In the genomic region with DNA sequence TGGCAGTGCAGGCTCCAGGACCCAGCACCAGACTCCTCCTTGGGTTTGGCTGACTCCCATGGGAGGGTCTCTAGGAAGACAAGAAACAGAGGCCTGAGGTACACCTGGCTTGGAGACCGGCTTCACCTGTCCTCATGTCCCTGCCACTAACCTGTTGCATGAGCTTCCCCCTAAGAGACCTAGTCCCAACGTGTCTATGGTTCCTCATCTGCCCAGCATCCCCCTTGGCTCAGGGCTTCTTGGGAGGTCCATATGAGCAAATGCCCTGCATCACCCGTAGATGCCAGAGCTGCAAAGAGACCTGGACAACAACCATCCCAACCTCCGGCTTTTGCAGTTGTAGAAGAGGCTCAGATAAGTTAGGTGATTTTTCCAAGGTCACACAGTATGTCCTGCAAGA, we compare ENCODE assay signal across 17 cellular contexts.
DNase-seq lines count a peak whose midpoint lies in the region; ATAC-seq, FAIRE-seq and TF ChIP-seq lines count a peak whose summit lies in the region.
"Had no signal": no experiment of that assay in that cellular context is flagged by ENCODE, and none has a peak within 500 bp of the region (broad histone marks: within the 10 kb centered on the region; RNA-seq: fewer than 3 reads in every experiment).

No MANE protein-coding gene starts in this region.

- ATAC-seq in HG02885 (IDR thresholded peaks at IDR 0.05; ENCODE audit: poor library complexity, unreplicated experiment): no peak
- ATAC-seq: GM12878, HepG2 had no signal

- H3K27ac Mint-ChIP-seq in H9: no peak overlapping the region
- H3K27ac Mint-ChIP-seq: CD14-positive monocyte; CD4-positive, alpha-beta memory T cell; IgD-negative memory B cell had no signal

- H2BK12ac ChIP-seq in H9 (ENCODE audit: insufficient read length, low read depth, low read length) (no peak overlapping the region), H1 (ENCODE audit: low read depth, low read length) (no peak overlapping the region)

- H3K18ac ChIP-seq in H9 (ENCODE audit: insufficient read length, low read depth, low read length): no peak overlapping the region
- H3K18ac ChIP-seq in H1 (ENCODE audit: extremely low read depth, low read length): no peak overlapping the region

- H4K5ac ChIP-seq in H9 (ENCODE audit: insufficient read length, low read depth, low read length) (no peak overlapping the region), H1 (ENCODE audit: insufficient read length, low read depth, low read length) (no peak overlapping the region)

- H3K4me1 ChIP-seq in H9 (ENCODE audit: insufficient read depth, low read length): no peaks in the 10 kb centered on the region; the same call in 1 of the 2 replicates
- peaks cover 2 to 7% (median 4%) of the 10 kb centered on the region in 4 experiments; a peak in 4 of 7 replicates for H3K4me1 ChIP-seq in H1 (replicated peaks in 1 of 4; ENCODE audit: control insufficient read depth in 3 of 4, insufficient read depth in 4 of 4, low read length in 3 of 4)
- H3K4me1 ChIP-seq: BLaER1, HAP-1 had no signal

- H4K20me1 ChIP-seq in H9 (ENCODE audit: control insufficient read depth, insufficient read depth, insufficient read length) (no peaks in the 10 kb centered on the region), H1 (replicated peaks in 1 of 2; ENCODE audit: control insufficient read depth in 1 of 2, insufficient read depth in 2 of 2, low read length in 2 of 2) (no peaks in the 10 kb centered on the region)
- H4K20me1 ChIP-seq: BLaER1 had no signal

- H3K4me3 ChIP-seq in H1 (ENCODE audit: extremely low read depth in 1 of 4, insufficient read depth in 2 of 4, low read depth in 3 of 4, low read length in 4 of 4): no peak overlapping the region
- H3K4me3 ChIP-seq: BLaER1, GM12878, HAP-1 had no signal

- H2AK5ac ChIP-seq in H9 (ENCODE audit: insufficient read length, low read length) (no peak overlapping the region), H1 (ENCODE audit: low read depth, low read length) (no peak overlapping the region)

- no peaks in the 10 kb centered on the region for H3K36me3 ChIP-seq in H1 (ENCODE audit: control insufficient read depth in 2 of 4, insufficient read depth in 4 of 4, low read length in 3 of 4)
- H3K36me3 ChIP-seq: BLaER1, HAP-1 had no signal

- H2AFZ ChIP-seq in H9 (ENCODE audit: low read length) (no peak overlapping the region), H1 (ENCODE audit: low read length) (no peak overlapping the region)

- TF ChIP-seq CTCF in H9 (conservative IDR thresholded peaks at IDR 0.05): no peak
- no peak for TF ChIP-seq CTCF in H1 (IDR thresholded peaks at IDR 0.05; ENCODE audit: control extremely low read depth in 1 of 3, insufficient read depth in 1 of 3, low read depth in 1 of 3, low read length in 3 of 3)

- H3K27ac ChIP-seq in H9 (ENCODE audit: insufficient read length, low read depth, low read length) (no peak overlapping the region), H1 (ENCODE audit: low read depth, low read length) (no peak overlapping the region)
- H3K27ac ChIP-seq: BLaER1 had no signal

- H2BK5ac ChIP-seq in H9 (ENCODE audit: insufficient read length, low read length) (no peak overlapping the region), H1 (ENCODE audit: low read depth, low read length) (no peak overlapping the region)

- H3K27me3 Mint-ChIP-seq in H9 (ENCODE audit: low read depth): peaks cover 13% of the 10 kb centered on the region

- H2BK20ac ChIP-seq in H9 (ENCODE audit: low read depth, low read length, poor library complexity, severe bottlenecking): no peak overlapping the region
- peak overlapping the region; percentile 40; the same call in 1 of the 2 replicates for H2BK20ac ChIP-seq in H1 (ENCODE audit: low read length)

- peak; percentile 29 for DNase-seq in activated CD8-positive, alpha-beta memory T cell treated with anti-CD3 and anti-CD28 coated beads, Interleukin-2, amount 50 U/mL, for 48 hours
- DNase-seq in activated CD8-positive, alpha-beta memory T cell treated with anti-CD3 and anti-CD28 coated beads, Interleukin-2, amount 50 U/mL, for 4 hours: no peak
- DNase-seq in H9: peak; percentile 17
- DNase-seq in H1 (ENCODE audit: low read depth in 1 of 2, low spot score in 2 of 2): no peak
- DNase-seq in NOMO-1 (lab: John Stamatoyannopoulos, UW; ENCODE audit: unreplicated experiment in 2 of 2): no peak
- no peak for DNase-seq in activated effector memory CD4-positive, alpha-beta T cell treated with Interleukin-2 at 50 U/mL for 16 hours
- DNase-seq: 8988T; CD4-positive, alpha-beta memory T cell; DMS79 treated with DMSO at 0.1 percent for 48 hours; GOT3 had no signal

- no peaks in the 10 kb centered on the region for H3K9me3 ChIP-seq in H9 (ENCODE audit: control insufficient read depth, low read depth, low read length)
- H3K9me3 ChIP-seq in H1 (ENCODE audit: insufficient read depth in 2 of 2, low read depth in 1 of 2, low read length in 1 of 2): no peaks in the 10 kb centered on the region
- H3K9me3 ChIP-seq: BLaER1, HAP-1 had no signal

- H3K36me3 Mint-ChIP-seq in H9 (ENCODE audit: insufficient read depth in 1 of 3, low read depth in 3 of 3): no peaks in the 10 kb centered on the region
- H3K36me3 Mint-ChIP-seq: CD14-positive monocyte; CD4-positive, alpha-beta memory T cell had no signal

- TF ChIP-seq POLR2A in H1 (IDR thresholded peaks at IDR 0.05; ENCODE audit: control extremely low read depth in 1 of 2, low read depth in 2 of 2, low read length in 2 of 2): no peak

- no CpG with 5 or more reads among the region's 4 CpGs for WGBS in H9 (ENCODE audit: extremely low coverage, insufficient read length, low lambda C conversion rate)
- 92% methylated on average over 3 of the region's 4 CpGs; no CpG with 5 or more reads in 1 of the 2 experiments for WGBS in H1 (ENCODE audit: extremely low coverage in 1 of 2, insufficient coverage in 1 of 2, insufficient read length in 1 of 2, insufficient replicate concordance in 2 of 2, low coverage in 1 of 2, low lambda C conversion rate in 2 of 2, missing lambda C conversion rate in 1 of 2), 2 experiments

- POLR2A ChIA-PET in H1 (lab: Charles Lee; ENCODE audit: partially characterized antibody): no interaction called here

- CTCF ChIA-PET in H1 (lab: Charles Lee; ENCODE audit: partially characterized antibody): interaction anchor here (0.7 to 6.4 kb wide), 5 partner anchors 11 to 135 kb away, joined by 3 to 41 read pairs (median 4); no protein-coding TSS in a partner anchor

- H4K8ac ChIP-seq in H9 (replicated peaks; ENCODE audit: insufficient read length, low read depth, low read length) (no peak overlapping the region), H1 (ENCODE audit: extremely low read depth, insufficient read depth, low read length) (no peak overlapping the region)

- H3K79me1 ChIP-seq in H9 (ENCODE audit: insufficient read depth, low read depth, low read length, poor library complexity, severe bottlenecking) (no peaks in the 10 kb centered on the region), H1 (ENCODE audit: low read depth, low read length) (no peaks in the 10 kb centered on the region)

- no peaks in the 10 kb centered on the region for H3K9me3 Mint-ChIP-seq in H9

- H4K91ac ChIP-seq in H9 (ENCODE audit: insufficient read length, low read depth, low read length): no peak overlapping the region
- no peak overlapping the region for H4K91ac ChIP-seq in H1 (replicated peaks; ENCODE audit: insufficient read length, low read length)

- no peak overlapping the region for H3K9ac ChIP-seq in H9 (ENCODE audit: extremely low read depth, insufficient read length, low read length)
- H3K9ac ChIP-seq in H1 (replicated peaks in 1 of 4; ENCODE audit: extremely low read depth in 1 of 4, low read depth in 3 of 4, low read length in 3 of 4): no peak overlapping the region
- H3K9ac ChIP-seq: BLaER1 had no signal

- no peak overlapping the region for H3K4ac ChIP-seq in H9 (ENCODE audit: low read depth, low read length)
- no peak overlapping the region for H3K4ac ChIP-seq in H1 (replicated peaks; ENCODE audit: insufficient read length, low read depth, low read length)

- H3K4me3 Mint-ChIP-seq in H9: no peak overlapping the region
- H3K4me3 Mint-ChIP-seq: CD14-positive monocyte; CD4-positive, alpha-beta memory T cell; IgD-negative memory B cell had no signal

- no peaks in the 10 kb centered on the region for H3K79me2 ChIP-seq in H9 (ENCODE audit: insufficient read depth, low read length)
- H3K79me2 ChIP-seq in H1 (ENCODE audit: control insufficient read depth in 1 of 2, insufficient read depth in 2 of 2, low read length in 2 of 2): no peaks in the 10 kb centered on the region

- H3K23me2 ChIP-seq in H9 (ENCODE audit: insufficient read length, low read depth, low read length, poor library complexity, severe bottlenecking) (no peaks in the 10 kb centered on the region), H1 (ENCODE audit: low read depth, low read length) (peaks cover 1% of the 10 kb centered on the region; the same call in 1 of the 2 replicates)

- H3K4me2 ChIP-seq in H9 (ENCODE audit: insufficient read depth, insufficient read length, low read length) (no peak overlapping the region), H1 (ENCODE audit: insufficient read depth in 1 of 2, low read depth in 2 of 2, low read length in 2 of 2) (no peak overlapping the region)
- H3K4me2 ChIP-seq: BLaER1 had no signal

- peaks cover 13 to 27% of the 10 kb centered on the region in 2 experiments for H3K4me1 Mint-ChIP-seq in H9
- H3K4me1 Mint-ChIP-seq: CD14-positive monocyte, IgD-negative memory B cell had no signal

- no peak for FAIRE-seq in H1 (lab: Jason Lieb, UNC)
- FAIRE-seq: GM12878, HepG2 had no signal

- H3K14ac ChIP-seq in H9 (ENCODE audit: insufficient read depth, low read length): no peak overlapping the region
- no peak overlapping the region for H3K14ac ChIP-seq in H1 (ENCODE audit: insufficient read length)

- H3K27me3 ChIP-seq in H9 (ENCODE audit: insufficient read depth, low read length) (no peaks in the 10 kb centered on the region), H1 (replicated peaks in 1 of 4; ENCODE audit: control insufficient read depth in 3 of 4, extremely low read depth in 1 of 4, insufficient read depth in 3 of 4, low read length in 3 of 4) (no peaks in the 10 kb centered on the region)
- H3K27me3 ChIP-seq: BLaER1 had no signal

- H2BK15ac ChIP-seq in H9 (ENCODE audit: low read depth, low read length): no peak overlapping the region
- no peak overlapping the region for H2BK15ac ChIP-seq in H1 (ENCODE audit: low read length)

- H3K56ac ChIP-seq in H9 (ENCODE audit: insufficient read length, low read depth, low read length) (no peak overlapping the region), H1 (replicated peaks; ENCODE audit: insufficient read length, low read depth, low read length) (no peak overlapping the region)

- H3T11ph ChIP-seq in H9 (ENCODE audit: low read length): no peak overlapping the region

- H3K23ac ChIP-seq in H9 (ENCODE audit: insufficient read length, low read depth, low read length): no peak overlapping the region
- no peak overlapping the region for H3K23ac ChIP-seq in H1 (ENCODE audit: insufficient read length)

- H2BK120ac ChIP-seq in H9 (ENCODE audit: low read depth, low read length, poor library complexity, severe bottlenecking) (no peak overlapping the region), H1 (replicated peaks; ENCODE audit: low read depth, low read length) (no peak overlapping the region)

- TF ChIP-seq EP300 in H1 (IDR thresholded peaks at IDR 0.05; ENCODE audit: borderline replicate concordance in 1 of 2, low read depth in 2 of 2, low read length in 2 of 2): no peak

- no peak for TF ChIP-seq RAD21 in H1 (IDR thresholded peaks at IDR 0.05 in 1 of 2, conservative IDR thresholded peaks at IDR 0.05 in 1 of 2; ENCODE audit: low read depth in 2 of 2, low read length in 2 of 2)

TF ChIP-seq in H1, 55 proteins besides CTCF, POLR2A, EP300 and RAD21 (continues in another document):
- no peak for TF ChIP-seq BACH1 (IDR thresholded peaks at IDR 0.05; ENCODE audit: low read length)

Comparison
In these comparisons a context has a peak if more than half of its experiments do, and no peak if none do; other contexts are left out.
1. DNase-seq: peak in activated CD8-positive, alpha-beta memory T cell treated with anti-CD3 and anti-CD28 coated beads, Interleukin-2, amount 50 U/mL, for 48 hours (single experiment) and H9 (single experiment); none in activated CD8-positive, alpha-beta memory T cell treated with anti-CD3 and anti-CD28 coated beads, Interleukin-2, amount 50 U/mL, for 4 hours (single experiment), H1 (0 of 2), NOMO-1 (0 of 2) and activated effector memory CD4-positive, alpha-beta T cell treated with Interleukin-2 at 50 U/mL for 16 hours (single experiment).